Comparison of ENCODE assay signal across 9 cellular contexts in the genomic region with DNA sequence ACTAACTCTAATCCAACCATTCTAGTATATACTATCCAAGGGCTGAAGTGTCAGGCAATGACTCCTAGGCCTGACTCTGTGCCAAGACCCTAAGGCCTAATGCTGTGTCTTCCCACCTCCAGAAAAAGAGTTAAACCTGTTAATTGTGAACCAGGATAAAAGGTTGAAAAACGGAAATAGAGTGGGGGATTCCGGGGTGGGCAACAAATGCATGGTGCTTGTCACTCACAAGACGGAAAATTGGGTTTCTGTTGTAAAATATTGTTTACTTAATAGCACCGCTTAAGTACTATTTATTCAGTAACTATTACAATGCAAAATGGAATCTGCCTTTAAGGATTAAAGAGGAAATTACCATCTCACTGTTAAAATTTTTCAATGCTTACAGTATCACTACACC. TPM values are rescaled to one million over a fixed set of nuclear protein-coding genes. Genes with fewer than 3 reads are reported as not detected.
DNase-seq lines count a peak whose midpoint lies in the region; ATAC-seq and TF ChIP-seq lines count a peak whose summit lies in the region.
"Had no signal": no experiment of that assay in that cellular context is flagged by ENCODE, and none has a peak within 500 bp of the region (broad histone marks: within the 10 kb centered on the region; RNA-seq: fewer than 3 reads in every experiment).

No MANE protein-coding gene starts in this region.

- peak overlapping the region; percentile 96 to 100 (median 99) for H3K27ac ChIP-seq in BLaER1 treated with 17β-estradiol and CSF1 and Interleukin-3, amounts not matched to agents 10 nM and 100 nM
- H3K27ac ChIP-seq: cardiac muscle cell had no signal

- H3K4me1 Mint-ChIP-seq in activated naive CD8-positive, alpha-beta T cell treated with anti-CD3 and anti-CD28 coated beads, Interleukin-2, amount 50 U/mL, for 24 hours = peaks cover 44% of the 10 kb centered on the region
- H3K4me1 Mint-ChIP-seq in mesothelial cell of epicardium = peaks cover 54% of the 10 kb centered on the region

- no peaks in the 10 kb centered on the region for H3K9me3 Mint-ChIP-seq in activated naive CD8-positive, alpha-beta T cell treated with anti-CD3 and anti-CD28 coated beads, Interleukin-2, amount 50 U/mL, for 24 hours
- no peaks in the 10 kb centered on the region for H3K9me3 Mint-ChIP-seq in mesothelial cell of epicardium

- no peak for ATAC-seq in activated naive CD8-positive, alpha-beta T cell treated with anti-CD3 and anti-CD28 coated beads, Interleukin-2, amount 50 U/mL, for 24 hours
- ATAC-seq in GM19397 (IDR thresholded peaks at IDR 0.05; ENCODE audit: unreplicated experiment) = no peak

- peak overlapping the region; percentile 80 to 96 (median 93) for H3K4me2 ChIP-seq in BLaER1 treated with 17β-estradiol and CSF1 and Interleukin-3, amounts not matched to agents 10 nM and 100 nM

- H3K4me3 ChIP-seq in BLaER1 treated with 17β-estradiol and CSF1 and Interleukin-3, amounts not matched to agents 10 nM and 100 nM = peak overlapping the region; percentile 93 to 99 (median 97)
- H3K4me3 ChIP-seq: cardiac muscle cell had no signal

- H3K9ac ChIP-seq in BLaER1 treated with 17β-estradiol and CSF1 and Interleukin-3, amounts not matched to agents 10 nM and 100 nM = peak overlapping the region; percentile 98 to 100 (median 99)

- H3K9me3 ChIP-seq in BLaER1 treated with 17β-estradiol and CSF1 and Interleukin-3, amounts not matched to agents 10 nM and 100 nM (replicated peaks in 1 of 11) = no peaks in the 10 kb centered on the region; a peak in 1 of 22 replicates

- H3K4me3 Mint-ChIP-seq in activated naive CD8-positive, alpha-beta T cell treated with anti-CD3 and anti-CD28 coated beads, Interleukin-2, amount 50 U/mL, for 24 hours = peak overlapping the region; percentile 90
- peak overlapping the region; percentile 41 for H3K4me3 Mint-ChIP-seq in mesothelial cell of epicardium

- H3K36me3 Mint-ChIP-seq in activated naive CD8-positive, alpha-beta T cell treated with anti-CD3 and anti-CD28 coated beads, Interleukin-2, amount 50 U/mL, for 24 hours (ENCODE audit: low read depth) = peaks cover 58% of the 10 kb centered on the region
- no peaks in the 10 kb centered on the region for H3K36me3 Mint-ChIP-seq in mesothelial cell of epicardium

- no peaks in the 10 kb centered on the region for H3K27me3 Mint-ChIP-seq in activated naive CD8-positive, alpha-beta T cell treated with anti-CD3 and anti-CD28 coated beads, Interleukin-2, amount 50 U/mL, for 24 hours
- no peaks in the 10 kb centered on the region for H3K27me3 Mint-ChIP-seq in mesothelial cell of epicardium (ENCODE audit: low read depth)

- no peak for TF ChIP-seq CTCF in mesothelial cell of epicardium (IDR thresholded peaks at IDR 0.05; ENCODE audit: unreplicated experiment)

- peaks cover 56 to 81% (median 73%) of the 10 kb centered on the region in 11 experiments for H4K20me1 ChIP-seq in BLaER1 treated with 17β-estradiol and CSF1 and Interleukin-3, amounts not matched to agents 10 nM and 100 nM

- H3K27ac Mint-ChIP-seq in activated naive CD8-positive, alpha-beta T cell treated with anti-CD3 and anti-CD28 coated beads, Interleukin-2, amount 50 U/mL, for 24 hours = peak overlapping the region; percentile 88
- H3K27ac Mint-ChIP-seq in mesothelial cell of epicardium = peak overlapping the region; percentile 51

- no peaks in the 10 kb centered on the region for H3K27me3 ChIP-seq in BLaER1 treated with 17β-estradiol and CSF1 and Interleukin-3, amounts not matched to agents 10 nM and 100 nM

- peaks cover 38 to 61% (median 58%) of the 10 kb centered on the region in 10 experiments for H3K4me1 ChIP-seq in BLaER1 treated with 17β-estradiol and CSF1 and Interleukin-3, amounts not matched to agents 10 nM and 100 nM

- peaks cover 28 to 68% (median 36%) of the 10 kb centered on the region in 11 experiments for H3K36me3 ChIP-seq in BLaER1 treated with 17β-estradiol and CSF1 and Interleukin-3, amounts not matched to agents 10 nM and 100 nM
- H3K36me3 ChIP-seq: cardiac muscle cell had no signal

- peak; percentile 17 for DNase-seq in HPDE6-E6E7 (ENCODE audit: extremely low spot score)
- DNase-seq in activated naive CD8-positive, alpha-beta T cell treated with anti-CD3 and anti-CD28 coated beads, Interleukin-2, amount 50 U/mL, for 24 hours = no peak
- no peak for DNase-seq in mesothelial cell of epicardium (ENCODE audit: low spot score in 2 of 2, unreplicated experiment in 2 of 2)
- DNase-seq in KG1 (lab: John Stamatoyannopoulos, UW) = no peak
- no peak for DNase-seq in occipital lobe (lab: John Stamatoyannopoulos, UW)
- no peak for DNase-seq in NCI-H1417 (lab: John Stamatoyannopoulos, UW)

RNA-seq across cellular contexts. Expression of gene STK17B, which starts 3.2 kb away (rescaled TPM):
- 35.2 to 36.5 TPM (median 35.6 TPM) in 3 replicates for total RNA-seq in mesothelial cell of epicardium
- total RNA-seq in occipital lobe = 8.1 TPM
